Comparison of ENCODE assay signal across 8 cellular contexts in genomic region chr20:3786665-3787639, GRCh38. TPM values are rescaled to one million over a fixed set of nuclear protein-coding genes. Genes with fewer than 3 reads are reported as not detected.
A peak's percentile ranks its signal among the peaks of the same experiment; 100 is the strongest.
DNase-seq lines count a peak whose midpoint lies in the region; ATAC-seq and TF ChIP-seq lines count a peak whose summit lies in the region.

A gene with protein sequence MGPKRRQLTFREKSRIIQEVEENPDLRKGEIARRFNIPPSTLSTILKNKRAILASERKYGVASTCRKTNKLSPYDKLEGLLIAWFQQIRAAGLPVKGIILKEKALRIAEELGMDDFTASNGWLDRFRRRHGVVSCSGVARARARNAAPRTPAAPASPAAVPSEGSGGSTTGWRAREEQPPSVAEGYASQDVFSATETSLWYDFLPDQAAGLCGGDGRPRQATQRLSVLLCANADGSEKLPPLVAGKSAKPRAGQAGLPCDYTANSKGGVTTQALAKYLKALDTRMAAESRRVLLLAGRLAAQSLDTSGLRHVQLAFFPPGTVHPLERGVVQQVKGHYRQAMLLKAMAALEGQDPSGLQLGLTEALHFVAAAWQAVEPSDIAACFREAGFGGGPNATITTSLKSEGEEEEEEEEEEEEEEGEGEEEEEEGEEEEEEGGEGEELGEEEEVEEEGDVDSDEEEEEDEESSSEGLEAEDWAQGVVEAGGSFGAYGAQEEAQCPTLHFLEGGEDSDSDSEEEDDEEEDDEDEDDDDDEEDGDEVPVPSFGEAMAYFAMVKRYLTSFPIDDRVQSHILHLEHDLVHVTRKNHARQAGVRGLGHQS (minus strand): TSS chr20:3786740. CDS start chr20:3786483, 257 bp downstream.

- H3K27ac Mint-ChIP-seq in chondrocyte (ENCODE audit: unreplicated experiment): peak within 1 kb of the TSS; percentile 86

- no peaks in the 10 kb centered on the region for H3K27me3 Mint-ChIP-seq in chondrocyte (ENCODE audit: low read depth)

- H3K9me3 Mint-ChIP-seq in chondrocyte (ENCODE audit: low read depth): no peaks in the 10 kb centered on the region

- DNase-seq in AG08395 (ENCODE audit: low spot score) (peak; percentile 93), NCI-H2227 treated with DMSO at 0.1 percent for 48 hours (lab: John Stamatoyannopoulos, UW) (peak; percentile 88), chondrocyte (ENCODE audit: low spot score) (no peak), kidney glomerular epithelial cell (lab: John Stamatoyannopoulos, UW) (peak; percentile 50)
- peak; percentile 97 for DNase-seq in activated CD4-positive, CD25-positive, alpha-beta regulatory T cell treated with anti-CD3 and anti-CD28 coated beads, Interleukin-2, amount 50 U/mL, for 72 hours
- peak; percentile 85 to 90 for DNase-seq in stimulated activated CD4-positive, alpha-beta T cell treated with anti-CD3 and anti-CD28 coated beads, Interleukin-1b, Interleukin-23, amount 100 ng/mL, for 1 hour (ENCODE audit: low read depth in 2 of 2)

- no peaks in the 10 kb centered on the region for H3K36me3 Mint-ChIP-seq in chondrocyte (ENCODE audit: low read depth)

- peak; percentile 91 for TF ChIP-seq CTCF in chondrocyte (IDR thresholded peaks at IDR 0.05)

- peaks cover 35% of the 10 kb centered on the region for H3K4me1 Mint-ChIP-seq in chondrocyte (ENCODE audit: low read depth)

- H3K4me3 Mint-ChIP-seq in chondrocyte (ENCODE audit: unreplicated experiment): peak within 1 kb of the TSS; percentile 83

- ATAC-seq in GM18868 (IDR thresholded peaks at IDR 0.05; ENCODE audit: unreplicated experiment) (peak; percentile 86), HG03108 (IDR thresholded peaks at IDR 0.05; ENCODE audit: unreplicated experiment) (peak; percentile 81)

RNA-seq across cellular contexts. Expression of the gene that starts here (rescaled TPM):
- total RNA-seq in chondrocyte: 91.1 to 94.9 TPM (median 92.1 TPM) in 3 replicates
